Comparison of ENCODE assay signal across 8 cellular contexts in the genomic region with DNA sequence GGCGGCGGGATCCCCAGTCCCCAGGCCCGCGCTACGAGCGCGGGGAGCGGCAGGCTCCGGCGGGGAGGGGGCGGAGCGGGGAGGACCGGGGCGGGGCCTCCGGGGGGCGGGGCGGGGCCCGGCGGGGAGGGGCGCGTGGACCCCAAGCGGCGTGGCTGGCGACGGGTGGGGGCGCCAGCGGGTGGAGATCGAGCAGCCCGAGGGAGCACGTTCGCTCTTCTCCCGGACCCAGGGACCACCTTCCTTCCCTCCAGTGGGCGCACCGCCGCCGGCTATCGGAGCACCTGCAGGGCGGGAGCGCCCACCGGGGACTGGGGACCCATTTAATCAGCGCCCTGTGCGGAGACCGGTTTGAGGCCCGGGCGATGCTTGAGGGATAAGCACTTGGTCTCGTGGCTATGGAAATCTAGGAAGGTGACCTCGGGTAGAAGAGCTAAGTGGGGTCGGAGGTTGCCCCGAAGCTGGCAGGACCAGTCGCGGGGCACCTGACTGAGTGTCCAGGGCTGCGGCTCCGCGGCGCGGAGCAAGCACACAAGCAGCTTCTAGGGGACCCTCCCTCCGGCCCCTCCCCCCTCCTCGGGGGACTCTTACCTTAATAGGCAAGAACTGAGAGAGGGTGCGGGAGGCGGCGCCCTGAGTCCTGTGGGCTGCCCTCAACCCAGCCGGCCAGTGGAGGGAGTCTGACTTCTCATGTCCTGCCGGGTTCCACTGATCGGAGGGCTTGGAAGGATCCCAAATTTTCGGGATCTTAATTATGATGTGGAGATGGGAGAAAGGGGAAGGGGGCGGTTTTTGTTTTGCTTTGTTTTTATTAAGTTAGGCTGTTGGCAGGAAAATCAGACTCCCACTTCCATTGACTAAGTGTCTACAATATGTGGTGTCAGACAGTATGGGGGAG. TPM values are rescaled to one million over a fixed set of nuclear protein-coding genes. Genes with fewer than 3 reads are reported as not detected.
A peak's percentile ranks its signal among the peaks of the same experiment; 100 is the strongest.
DNase-seq lines count a peak whose midpoint lies in the region; ATAC-seq and TF ChIP-seq lines count a peak whose summit lies in the region.

A gene (minus strand): TSS at position 61 of the 898 bp plus-strand sequence. CDS start 71 bp downstream, outside the sequence.

- no peak for TF ChIP-seq CTCF in GM13977 (IDR thresholded peaks at IDR 0.05; ENCODE audit: extremely low read depth, insufficient read depth, missing control alignments)
- TF ChIP-seq CTCF in RWPE2 (IDR thresholded peaks at IDR 0.05; ENCODE audit: poor library complexity, severe bottlenecking), result peak; percentile 32
- peak; percentile 52 for TF ChIP-seq CTCF in retinal pigment epithelial cell (conservative IDR thresholded peaks at IDR 0.05; ENCODE audit: low read depth, low read length)

- no peak within 1 kb of the TSS for H3K27ac ChIP-seq in RWPE2 (ENCODE audit: poor library complexity, severe bottlenecking)

- no peaks in the 10 kb centered on the region for H3K4me1 ChIP-seq in RWPE2 (ENCODE audit: insufficient read depth, poor library complexity, severe bottlenecking)

- peak within 1 kb of the TSS; percentile 83 for H3K4me3 Mint-ChIP-seq in activated naive CD8-positive, alpha-beta T cell treated with anti-CD3 and anti-CD28 coated beads, Interleukin-2, amount 10 ng/mL, durations not matched to agents 7 days and 5 days

- ATAC-seq in RWPE2 (ENCODE audit: low read depth) (peak; percentile 85), GM18517 (IDR thresholded peaks at IDR 0.05; ENCODE audit: unreplicated experiment) (no peak), GM18907 (IDR thresholded peaks at IDR 0.05; ENCODE audit: unreplicated experiment) (no peak)
- ATAC-seq in activated naive CD8-positive, alpha-beta T cell treated with anti-CD3 and anti-CD28 coated beads, Interleukin-2, amount 10 ng/mL, durations not matched to agents 7 days and 5 days (ENCODE audit: low read depth), result peak; percentile 83

- H3K4me3 ChIP-seq in RWPE2 (ENCODE audit: severe bottlenecking) (peak within 1 kb of the TSS; percentile 48), retinal pigment epithelial cell (ENCODE audit: low read length) (peak within 1 kb of the TSS; percentile 68)

- POLR2A ChIA-PET in activated naive CD8-positive, alpha-beta T cell treated with anti-CD3 and anti-CD28 coated beads, Interleukin-2, amount 10 ng/mL, durations not matched to agents 7 days and 5 days (lab: Charles Lee), result interaction anchor here (0.5 kb wide), 1 partner anchor 13 kb away, joined by 3 read pairs; no protein-coding TSS in a partner anchor

- DNase-seq in GM13977 (ENCODE audit: low spot score) (peak; percentile 63), RWPE2 (ENCODE audit: low spot score) (peak; percentile 72), hepatic stellate cell (ENCODE audit: low spot score) (peak; percentile 24), retinal pigment epithelial cell (ENCODE audit: low read depth) (no peak), GF-D8 (lab: John Stamatoyannopoulos, UW) (no peak)
- peak; percentile 63 for DNase-seq in activated naive CD8-positive, alpha-beta T cell treated with anti-CD3 and anti-CD28 coated beads, Interleukin-2, amount 10 ng/mL, durations not matched to agents 7 days and 5 days

- H3K27me3 Mint-ChIP-seq in activated naive CD8-positive, alpha-beta T cell treated with anti-CD3 and anti-CD28 coated beads, Interleukin-2, amount 10 ng/mL, durations not matched to agents 7 days and 5 days, result peaks cover 12% of the 10 kb centered on the region

- in situ Hi-C loops in GM13977 (cut with MboI; ENCODE audit: low pct_unique_long_range_greater_than_20kb, low sequenced_read_pairs, unreplicated experiment), result no loop called here

- H3K4me1 Mint-ChIP-seq in activated naive CD8-positive, alpha-beta T cell treated with anti-CD3 and anti-CD28 coated beads, Interleukin-2, amount 10 ng/mL, durations not matched to agents 7 days and 5 days, result peaks cover 6% of the 10 kb centered on the region

- H3K27me3 ChIP-seq in RWPE2 (ENCODE audit: insufficient read depth, poor library complexity, severe bottlenecking), result no peaks in the 10 kb centered on the region

- no peaks in the 10 kb centered on the region for H3K36me3 ChIP-seq in RWPE2 (ENCODE audit: low read depth)

- no peaks in the 10 kb centered on the region for H3K9me3 Mint-ChIP-seq in activated naive CD8-positive, alpha-beta T cell treated with anti-CD3 and anti-CD28 coated beads, Interleukin-2, amount 10 ng/mL, durations not matched to agents 7 days and 5 days

- no peaks in the 10 kb centered on the region for H3K9me3 ChIP-seq in RWPE2 (ENCODE audit: severe bottlenecking)

- H3K36me3 Mint-ChIP-seq in activated naive CD8-positive, alpha-beta T cell treated with anti-CD3 and anti-CD28 coated beads, Interleukin-2, amount 10 ng/mL, durations not matched to agents 7 days and 5 days, result no peaks in the 10 kb centered on the region

- H3K27ac Mint-ChIP-seq in activated naive CD8-positive, alpha-beta T cell treated with anti-CD3 and anti-CD28 coated beads, Interleukin-2, amount 10 ng/mL, durations not matched to agents 7 days and 5 days, result peak within 1 kb of the TSS; percentile 42

RNA-seq across cellular contexts. Expression of the gene that starts here (rescaled TPM):
- total RNA-seq in activated naive CD8-positive, alpha-beta T cell treated with anti-CD3 and anti-CD28 coated beads, Interleukin-2, amount 10 ng/mL, durations not matched to agents 7 days and 5 days, result 1 to 10 TPM in 1 of 2 experiments, under 1 TPM in 1; 0.42 to 1.2 TPM

Comparison
In these comparisons a context has a peak if more than half of its experiments do, and no peak if none do; other contexts are left out.
1. DNase-seq: peak in GM13977 (single experiment), RWPE2 (single experiment), activated naive CD8-positive, alpha-beta T cell treated with anti-CD3 and anti-CD28 coated beads, Interleukin-2, amount 10 ng/mL, durations not matched to agents 7 days and 5 days (single experiment) and hepatic stellate cell (single experiment); none in retinal pigment epithelial cell (single experiment) and GF-D8 (single experiment).
2. ATAC-seq: peak in RWPE2 (single experiment) and activated naive CD8-positive, alpha-beta T cell treated with anti-CD3 and anti-CD28 coated beads, Interleukin-2, amount 10 ng/mL, durations not matched to agents 7 days and 5 days (single experiment); none in GM18517 (single experiment) and GM18907 (single experiment).